Comparison of ENCODE assay signal across 8 cellular contexts in genomic region chr6:79946242-79946641, GRCh38. TPM values are rescaled to one million over a fixed set of nuclear protein-coding genes. Genes with fewer than 3 reads are reported as not detected.
DNase-seq lines count a peak whose midpoint lies in the region; ATAC-seq and TF ChIP-seq lines count a peak whose summit lies in the region.

No MANE protein-coding gene starts in this region.

- no peak for TF ChIP-seq POLR2A in testis (IDR thresholded peaks at IDR 0.05)
- TF ChIP-seq POLR2A in body of pancreas (IDR thresholded peaks at IDR 0.05) = no peak

- CTCF ChIA-PET in CD8-positive, alpha-beta T cell (lab: Charles Lee) = interaction anchor here (0.7 to 2.9 kb wide), 14 partner anchors 8 to 268 kb away, joined by 3 to 22 read pairs (median 3); no protein-coding TSS in a partner anchor

- H3K27me3 ChIP-seq in CD8-positive, alpha-beta T cell (ENCODE audit: insufficient read depth, low read length) = no peaks in the 10 kb centered on the region
- H3K27me3 ChIP-seq in testis (no peaks in the 10 kb centered on the region), body of pancreas (peaks cover 0 to 14% of the 10 kb centered on the region in 2 donors)

- H3K4me1 ChIP-seq in CD8-positive, alpha-beta T cell (ENCODE audit: insufficient read depth, low read length) = peaks cover 16% of the 10 kb centered on the region
- H3K4me1 ChIP-seq in testis (no peaks in the 10 kb centered on the region), body of pancreas (peaks cover 19% of the 10 kb centered on the region)

- peak; percentile 74 for ATAC-seq in CD8-positive, alpha-beta T cell
- ATAC-seq in GM19023 (IDR thresholded peaks at IDR 0.05; ENCODE audit: unreplicated experiment) (peak; percentile 40), body of pancreas (no peak)
- peak; percentile 16 to 58 for ATAC-seq in activated naive CD4-positive, alpha-beta T cell treated with anti-CD3 and anti-CD28 coated beads, Interleukin-2, amount 50 U/mL, for 72 hours

- no peaks in the 10 kb centered on the region for H3K9me3 ChIP-seq in CD8-positive, alpha-beta T cell (ENCODE audit: low read length)
- H3K9me3 ChIP-seq in testis (no peaks in the 10 kb centered on the region), body of pancreas (no peaks in the 10 kb centered on the region)

- H3K4me3 Mint-ChIP-seq in CD8-positive, alpha-beta T cell = peak overlapping the region; percentile 84

- no peaks in the 10 kb centered on the region for H3K36me3 ChIP-seq in CD8-positive, alpha-beta T cell (ENCODE audit: insufficient read depth, low read length)
- H3K36me3 ChIP-seq in testis (ENCODE audit: low read depth, missing control alignments) (no peaks in the 10 kb centered on the region), body of pancreas (replicated peaks in 1 of 2; ENCODE audit: insufficient read depth in 1 of 2, low read depth in 2 of 2) (no peaks in the 10 kb centered on the region)

- WGBS in testis, 2 donors = 3 to 6% methylated on average over 5 of the region's 5 CpGs
- 8 to 9% methylated on average over 5 of the region's 5 CpGs for WGBS in body of pancreas, 2 donors

- peak in 2 of 7 experiments; percentile 27 to 47 for DNase-seq in CD8-positive, alpha-beta T cell
- DNase-seq in NCI-H146 treated with DMSO at 0.1 percent for 48 hours (lab: John Stamatoyannopoulos, UW; ENCODE audit: unreplicated experiment) = peak; percentile 41
- DNase-seq in activated naive CD4-positive, alpha-beta T cell treated with anti-CD3 and anti-CD28 coated beads, Interleukin-2, amount 50 U/mL, for 72 hours (ENCODE audit: low spot score in 2 of 2) = no peak
- DNase-seq in iPS-NIHi11 (ENCODE audit: low spot score) = peak; percentile 46
- no peak for DNase-seq in testis
- no peak for DNase-seq in body of pancreas
- no peak for DNase-seq in ecto neural progenitor cell (ENCODE audit: low spot score)

- peaks cover 30% of the 10 kb centered on the region for H3K4me1 Mint-ChIP-seq in CD8-positive, alpha-beta T cell (ENCODE audit: low read depth)

- peak overlapping the region; percentile 11 for H3K27ac Mint-ChIP-seq in CD8-positive, alpha-beta T cell
- H3K27ac Mint-ChIP-seq in activated naive CD4-positive, alpha-beta T cell treated with anti-CD3 and anti-CD28 coated beads, Interleukin-2, amount 50 U/mL, for 72 hours = no peak overlapping the region

- intact Hi-C loops in CD8-positive, alpha-beta T cell (cut with DNase I, micrococcal nuclease) = loop anchor here (2.0 to 5.0 kb wide), 4 partner anchors 57 to 1806 kb away; partner anchors contain the start of genes PHIP (in 1 of the 2) and TENT5A (in 1 of the 2)
- intact Hi-C loops in testis (cut with DNase I; ENCODE audit: low total_unique reads) = no loop called here
- intact Hi-C loops in body of pancreas (cut with DNase I) = no loop called here

- H3K36me3 Mint-ChIP-seq in CD8-positive, alpha-beta T cell = no peaks in the 10 kb centered on the region
- peaks cover 5% of the 10 kb centered on the region in 2 donors for H3K36me3 Mint-ChIP-seq in activated naive CD4-positive, alpha-beta T cell treated with anti-CD3 and anti-CD28 coated beads, Interleukin-2, amount 50 U/mL, for 72 hours

- H3K27ac ChIP-seq in CD8-positive, alpha-beta T cell (ENCODE audit: low read depth, low read length) = no peak overlapping the region
- H3K27ac ChIP-seq in testis (peak overlapping the region in 1 of 2 donors; percentile 65), body of pancreas (no peak overlapping the region)

- H3K9me3 Mint-ChIP-seq in CD8-positive, alpha-beta T cell = no peaks in the 10 kb centered on the region
- no peaks in the 10 kb centered on the region for H3K9me3 Mint-ChIP-seq in activated naive CD4-positive, alpha-beta T cell treated with anti-CD3 and anti-CD28 coated beads, Interleukin-2, amount 50 U/mL, for 72 hours

- POLR2A ChIA-PET in CD8-positive, alpha-beta T cell (lab: Charles Lee) = interaction anchor here (1.1 to 1.5 kb wide), 5 partner anchors 14 to 870 kb away, joined by 3 to 8 read pairs (median 3); no protein-coding TSS in a partner anchor

- peak overlapping the region; percentile 59 for H3K4me3 ChIP-seq in CD8-positive, alpha-beta T cell (ENCODE audit: low read depth, low read length)
- H3K4me3 ChIP-seq in testis (peak overlapping the region; percentile 64), body of pancreas (peak overlapping the region in 1 of 2 donors; percentile 45)

- peak; percentile 55 for TF ChIP-seq CTCF in CD8-positive, alpha-beta T cell (IDR thresholded peaks at IDR 0.05)
- TF ChIP-seq CTCF in testis (IDR thresholded peaks at IDR 0.05) = no peak
- no peak for TF ChIP-seq CTCF in body of pancreas (IDR thresholded peaks at IDR 0.05)

- H3K27me3 Mint-ChIP-seq in CD8-positive, alpha-beta T cell (ENCODE audit: low read depth) = peaks cover 5% of the 10 kb centered on the region

RNA-seq across cellular contexts. Expression of gene ELOVL4, which starts 1.1 kb away (rescaled TPM):
- total RNA-seq in CD8-positive, alpha-beta T cell = 1 to 10 TPM; 1.7 to 2.0 TPM
- under 1 TPM; 0.60 to 0.61 TPM for total RNA-seq in activated naive CD4-positive, alpha-beta T cell treated with anti-CD3 and anti-CD28 coated beads, Interleukin-2, amount 50 U/mL, for 72 hours
- total RNA-seq in testis = 1 to 10 TPM; 8.8 to 9.1 TPM
- polyA plus RNA-seq in testis (ENCODE audit: insufficient read depth, low read depth, low replicate concordance) = 10.6 TPM
- under 1 TPM in 1 of 2 donors, not detected in 1; 0.52 TPM for total RNA-seq in body of pancreas

RNA-seq across cellular contexts. Expression of gene TTK, which starts 58.2 kb away (rescaled TPM):
- total RNA-seq in CD8-positive, alpha-beta T cell = under 1 TPM; 0.30 to 0.97 TPM
- total RNA-seq in activated naive CD4-positive, alpha-beta T cell treated with anti-CD3 and anti-CD28 coated beads, Interleukin-2, amount 50 U/mL, for 72 hours = 10 to 100 TPM; 32.6 to 53.8 TPM
- 10 to 100 TPM; 27.4 to 28.0 TPM for total RNA-seq in testis
- 34.6 TPM for polyA plus RNA-seq in testis (ENCODE audit: insufficient read depth, low read depth, low replicate concordance)
- total RNA-seq in body of pancreas = under 1 TPM in 1 of 2 donors, not detected in 1; 0.33 TPM

Comparison
In these comparisons a context has a peak if more than half of its experiments do, and no peak if none do; other contexts are left out.
1. DNase-seq: peak in NCI-H146 treated with DMSO at 0.1 percent for 48 hours (single experiment) and iPS-NIHi11 (single experiment); none in activated naive CD4-positive, alpha-beta T cell treated with anti-CD3 and anti-CD28 coated beads, Interleukin-2, amount 50 U/mL, for 72 hours (0 of 2), testis (single experiment), body of pancreas (0 of 4) and ecto neural progenitor cell (single experiment).
2. RNA of gene TTK, which starts 58.2 kb away (total RNA-seq): 32.6 to 53.8 TPM in activated naive CD4-positive, alpha-beta T cell treated with anti-CD3 and anti-CD28 coated beads, Interleukin-2, amount 50 U/mL, for 72 hours and 27.4 to 28.0 TPM in testis; 0.30 to 0.97 TPM in CD8-positive, alpha-beta T cell and 0.33 TPM in body of pancreas; every median in the first group is over 10 times any median in the second.
3. intact Hi-C loops: an anchor here in CD8-positive, alpha-beta T cell (2.0 to 5.0 kb wide); none called in testis and body of pancreas.